8 cellular contexts compared by ENCODE assay signal in genomic region chr21:17610862-17611261, GRCh38. TPM values are rescaled to one million over a fixed set of nuclear protein-coding genes. Genes with fewer than 3 reads are reported as not detected.
DNase-seq lines count a peak whose midpoint lies in the region; ATAC-seq, FAIRE-seq and TF ChIP-seq lines count a peak whose summit lies in the region.

No MANE protein-coding gene starts in this region.

- CTCF ChIA-PET in HCT116 (lab: Charles Lee) = interaction anchor here (0.9 to 1.9 kb wide), 3 partner anchors 26 to 315 kb away, joined by 3 to 8 read pairs (median 3); no protein-coding TSS in a partner anchor

- H2AFZ ChIP-seq in HCT116 (ENCODE audit: low read depth, low read length, poor library complexity, severe bottlenecking) = no peak overlapping the region

- DNase-seq in A172 (ENCODE audit: low spot score) = peak; percentile 16
- DNase-seq in HCT116 (ENCODE audit: low read depth, low spot score) = no peak
- DNase-seq in activated naive CD4-positive, alpha-beta T cell treated with anti-CD3 and anti-CD28 coated beads, Interleukin-2, amount 50 U/mL, for 72 hours (ENCODE audit: low spot score in 2 of 2) = no peak
- DNase-seq in stomach = peak; percentile 27
- no peak for DNase-seq in G401 (ENCODE audit: low spot score)
- DNase-seq in GM12891 (ENCODE audit: insufficient read length, low spot score) = no peak

- in situ Hi-C loops in G401 (cut with HindIII; ENCODE audit: low sequenced_read_pairs) = no loop called here

- H3K9me3 Mint-ChIP-seq in activated naive CD4-positive, alpha-beta T cell treated with anti-CD3 and anti-CD28 coated beads, Interleukin-2, amount 50 U/mL, for 72 hours = no peaks in the 10 kb centered on the region

- peak overlapping the region; percentile 92 for H3K9ac ChIP-seq in HCT116 (ENCODE audit: low read length)

- peak overlapping the region; percentile 90 for H3K4me2 ChIP-seq in HCT116 (ENCODE audit: low read length)

- ATAC-seq in HCT116 (no peak), GM18511 (IDR thresholded peaks at IDR 0.05; ENCODE audit: unreplicated experiment) (no peak)
- ATAC-seq in activated naive CD4-positive, alpha-beta T cell treated with anti-CD3 and anti-CD28 coated beads, Interleukin-2, amount 50 U/mL, for 72 hours = no peak

- H3K27me3 ChIP-seq in HCT116 (ENCODE audit: insufficient read depth, low read length) (no peaks in the 10 kb centered on the region), stomach (no peaks in the 10 kb centered on the region)

- intact Hi-C loops in HCT116 (cut with micrococcal nuclease) (loop anchor here (5.0 to 10.0 kb wide), 2 partner anchors 99 to 204 kb away; partner anchors contain the start of genes C21orf91 and CXADR), stomach (cut with DNase I; ENCODE audit: low total_unique reads) (no loop called here)

- RAD21 ChIA-PET in HCT116 (lab: Charles Lee; ENCODE audit: low non-redundant PET in 1 of 2, low total read pairs in 2 of 2, uncharacterized antibody in 2 of 2, unreplicated experiment in 2 of 2) = no interaction called here

- H3K27ac ChIP-seq in HCT116 (ENCODE audit: low read depth, low read length) (peak overlapping the region; percentile 80; the same call in 1 of the 2 replicates), stomach (peak overlapping the region; percentile 72 to 97 (median 91))

- TF ChIP-seq POLR2A in HCT116 (IDR thresholded peaks at IDR 0.05; ENCODE audit: borderline replicate concordance, extremely low read depth, insufficient read depth, insufficient read length) (no peak), stomach (IDR thresholded peaks at IDR 0.05) (no peak), GM12891 (IDR thresholded peaks at IDR 0.05; ENCODE audit: low read depth, low read length) (no peak)

- H3K4me1 ChIP-seq in HCT116 (ENCODE audit: control insufficient read depth in 1 of 2, insufficient read depth in 2 of 2, low read length in 2 of 2) (peaks cover 13 to 16% of the 10 kb centered on the region in 2 experiments), stomach (peaks cover 7 to 49% (median 23%) of the 10 kb centered on the region in 4 donors)

- H3K79me2 ChIP-seq in HCT116 (ENCODE audit: insufficient read depth, low read length) = peaks cover 65% of the 10 kb centered on the region

- no peak for FAIRE-seq in GM12891 (lab: Jason Lieb, UNC)

- TF ChIP-seq RAD21 in HCT116 (IDR thresholded peaks at IDR 0.05; ENCODE audit: low read depth) = no peak

- H3K4me3 ChIP-seq in HCT116 (replicated peaks in 1 of 2; ENCODE audit: low read depth in 1 of 2, low read length in 2 of 2) (peak overlapping the region; percentile 93 to 95), iPS-18c (ENCODE audit: insufficient read depth, low read depth, low read length) (peak overlapping the region; percentile 84; the same call in 1 of the 2 replicates), stomach (peak overlapping the region; percentile 71 to 89 (median 79))

- H3K9me2 ChIP-seq in HCT116 (ENCODE audit: insufficient read depth) = no peaks in the 10 kb centered on the region

- BruUV-seq in HCT116 (replicated peaks; lab: Mats Ljungman, UMichigan) = no TSS peak

- peaks cover 16 to 18% of the 10 kb centered on the region in 2 experiments for H3K36me3 ChIP-seq in HCT116 (ENCODE audit: control insufficient read depth in 1 of 2, insufficient read depth in 2 of 2, low read length in 2 of 2)
- H3K36me3 ChIP-seq in stomach = peaks cover 0 to 15% (median 6%) of the 10 kb centered on the region in 4 donors

- H3K27ac Mint-ChIP-seq in activated naive CD4-positive, alpha-beta T cell treated with anti-CD3 and anti-CD28 coated beads, Interleukin-2, amount 50 U/mL, for 72 hours = peak overlapping the region; percentile 44 to 89

- H3K36me3 Mint-ChIP-seq in activated naive CD4-positive, alpha-beta T cell treated with anti-CD3 and anti-CD28 coated beads, Interleukin-2, amount 50 U/mL, for 72 hours = peaks cover 37 to 39% of the 10 kb centered on the region in 2 donors

- 11 to 20% (median 14%) methylated on average over 9 of the region's 9 CpGs for WGBS in stomach, 5 donors

- H3K9me3 ChIP-seq in HCT116 (ENCODE audit: control insufficient read depth in 1 of 2, insufficient read depth in 1 of 2, low read depth in 1 of 2, low read length in 2 of 2) (no peaks in the 10 kb centered on the region), iPS-18c (ENCODE audit: control insufficient read depth, insufficient read depth, low read length) (no peaks in the 10 kb centered on the region), stomach (no peaks in the 10 kb centered on the region)

- TF ChIP-seq CTCF in HCT116 (IDR thresholded peaks at IDR 0.05 in 2 of 3, conservative IDR thresholded peaks at IDR 0.05 in 1 of 3; ENCODE audit: borderline replicate concordance in 1 of 3, insufficient read depth in 1 of 3, low read depth in 2 of 3, low read length in 2 of 3) = no peak
- no peak for TF ChIP-seq CTCF in stomach (IDR thresholded peaks at IDR 0.05)

- H4K20me1 ChIP-seq in HCT116 (ENCODE audit: insufficient read depth) = no peaks in the 10 kb centered on the region

- POLR2A ChIA-PET in HCT116 (lab: Charles Lee) = no interaction called here

- TF ChIP-seq EP300 in stomach (IDR thresholded peaks at IDR 0.05) = no peak

TF ChIP-seq in HCT116, 20 proteins besides CTCF, POLR2A, EP300 and RAD21 (continues in another document):
- TF ChIP-seq SP1 (IDR thresholded peaks at IDR 0.05; ENCODE audit: low read depth) (no peak), SIN3A (IDR thresholded peaks at IDR 0.05; ENCODE audit: low read depth) (no peak), ELF1 (IDR thresholded peaks at IDR 0.05; ENCODE audit: borderline replicate concordance, low read depth) (no peak), FOSL1 (IDR thresholded peaks at IDR 0.05; ENCODE audit: low read depth) (no peak), POLR2AphosphoS5 (IDR thresholded peaks at IDR 0.05; ENCODE audit: low read depth, low read length) (no peak), MAX (IDR thresholded peaks at IDR 0.05) (no peak), ZBTB33 (IDR thresholded peaks at IDR 0.05; ENCODE audit: extremely low read depth, insufficient replicate concordance, low read length) (no peak), CBX3 (IDR thresholded peaks at IDR 0.05; ENCODE audit: low read depth) (no peak)

TF ChIP-seq in GM12891, 5 proteins besides CTCF, POLR2A, EP300 and RAD21:
- TF ChIP-seq PAX5 (IDR thresholded peaks at IDR 0.05; ENCODE audit: insufficient read depth, low read length, severe bottlenecking) = no peak
- TF ChIP-seq SPI1 (IDR thresholded peaks at IDR 0.05; ENCODE audit: low read depth, low read length) = no peak
- TF ChIP-seq POU2F2 (IDR thresholded peaks at IDR 0.05; ENCODE audit: low read depth, low read length) = no peak
- no peak for TF ChIP-seq POLR2AphosphoS5 (IDR thresholded peaks at IDR 0.05; ENCODE audit: low read depth, low read length)
- no peak for TF ChIP-seq TAF1 (IDR thresholded peaks at IDR 0.05; ENCODE audit: low read depth, low read length)
TF ChIP-seq in GM12891: peak in this region for 0.

RNA-seq across cellular contexts. Expression of gene BTG3, which starts 1.8 kb away (rescaled TPM):
- 41.8 and 58.7 TPM in 2 replicates for total RNA-seq in A172 (2014; rRNA removed; shearing (Covaris generic))
- total RNA-seq in HCT116 (2021; ENCODE audit: unreplicated experiment) = 67.1 TPM
- polyA plus RNA-seq in HCT116 (2012) = 33.7 and 40.9 TPM in 2 replicates
- total RNA-seq in activated naive CD4-positive, alpha-beta T cell treated with anti-CD3 and anti-CD28 coated beads, Interleukin-2, amount 50 U/mL, for 72 hours = 10 to 100 TPM; 29.0 to 95.7 TPM
- 100 to 1,000 TPM in 1 of 5 donors, 10 to 100 TPM in 4; 15.2 to 110 (median 37.8) TPM for total RNA-seq in stomach
- 10 to 100 TPM; 23.5 to 28.7 (median 26.6) TPM for polyA plus RNA-seq in stomach
- 43.7 and 51.1 TPM in 2 replicates for total RNA-seq in G401 (2014; rRNA removed; shearing (Covaris generic))
- 23.7 TPM for polyA plus RNA-seq in GM12891 (2012; ENCODE audit: low read depth, missing spikeins)

Comparison
In these comparisons a context has a peak if more than half of its experiments do, and no peak if none do; other contexts are left out.
1. DNase-seq: peak in A172 (single experiment) and stomach (single experiment); none in HCT116 (single experiment), activated naive CD4-positive, alpha-beta T cell treated with anti-CD3 and anti-CD28 coated beads, Interleukin-2, amount 50 U/mL, for 72 hours (0 of 2), G401 (single experiment) and GM12891 (single experiment).
2. Peak in every context shown above with its lines, with median percentiles within 50 percentile points of each other: H3K4me3 ChIP-seq.